In the genomic region with DNA sequence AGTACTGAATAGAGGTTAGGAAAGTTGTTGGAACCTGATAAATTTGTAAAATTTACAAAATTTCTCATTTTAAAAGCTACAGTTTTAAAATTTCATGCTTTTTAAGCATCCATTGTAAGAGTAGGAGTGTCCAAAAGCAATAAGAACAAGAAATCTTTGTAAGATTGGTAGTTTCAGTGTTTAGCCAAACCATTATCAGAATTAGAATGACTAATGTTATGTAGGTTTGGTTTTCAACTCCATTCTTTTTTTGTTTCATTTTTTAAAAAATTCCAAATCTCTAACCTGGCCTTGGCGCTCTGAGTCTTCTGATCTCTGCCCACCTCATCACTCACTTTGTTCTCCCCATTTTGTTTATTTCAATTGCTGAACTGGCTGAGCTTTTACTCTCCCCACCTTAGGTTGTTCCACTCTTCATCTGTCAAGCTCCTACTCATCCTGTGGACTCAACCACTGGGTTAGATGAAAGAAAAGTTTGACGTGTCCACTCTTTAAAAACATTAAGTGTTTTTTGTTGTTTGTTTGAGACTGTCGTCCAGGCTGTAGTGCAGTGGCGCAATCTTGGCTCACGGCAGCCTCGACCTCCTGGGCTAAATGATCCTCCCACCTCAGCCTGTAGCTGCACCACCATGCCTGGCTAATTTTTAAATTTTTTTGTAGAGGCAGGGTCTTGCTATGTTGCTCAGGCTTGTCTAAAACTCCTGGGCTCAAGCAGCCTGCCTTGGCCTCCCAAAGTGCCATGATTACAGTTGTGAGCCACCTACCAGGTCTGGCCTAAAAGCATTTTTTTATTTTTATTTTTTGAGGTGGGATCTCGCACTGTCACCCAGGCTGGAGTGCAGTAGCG, we compare ENCODE assay signal across 13 cellular contexts. TPM values are rescaled to one million over a fixed set of nuclear protein-coding genes. Genes with fewer than 3 reads are reported as not detected.
A peak's percentile ranks its signal among the peaks of the same experiment; 100 is the strongest.
DNase-seq lines count a peak whose midpoint lies in the region; ATAC-seq and TF ChIP-seq lines count a peak whose summit lies in the region.
"Had no signal": no experiment of that assay in that cellular context is flagged by ENCODE, and none has a peak within 500 bp of the region (broad histone marks: within the 10 kb centered on the region; RNA-seq: fewer than 3 reads in every experiment).

No MANE protein-coding gene starts in this region.

- ATAC-seq in stimulated activated memory B cell treated with anti-CD40 and anti-IgM and Interleukin-4, amounts not matched to agents 10 μg/mL and 1 μg/mL and 100 μg/mL, for 72 hours, result no peak
- ATAC-seq in HG03469 (IDR thresholded peaks at IDR 0.05; ENCODE audit: unreplicated experiment), result no peak

- 72 to 78% methylated on average over 8 of the region's 8 CpGs for WGBS in lower leg skin, 2 donors

- peaks cover 4% of the 10 kb centered on the region for H3K9me3 Mint-ChIP-seq in activated CD4-positive, alpha-beta T cell treated with anti-CD3 and anti-CD28 coated beads, Interleukin-2, amount 10 ng/mL, durations not matched to agents 24 days and 14 days
- no peaks in the 10 kb centered on the region for H3K9me3 Mint-ChIP-seq in activated naive CD8-positive, alpha-beta T cell (ENCODE audit: low read depth)
- H3K9me3 Mint-ChIP-seq in stimulated activated memory B cell treated with anti-CD40 and anti-IgM and Interleukin-4, amounts not matched to agents 10 μg/mL and 1 μg/mL and 100 μg/mL, for 72 hours, result no peaks in the 10 kb centered on the region

- H3K36me3 Mint-ChIP-seq in activated CD4-positive, alpha-beta T cell treated with anti-CD3 and anti-CD28 coated beads, Interleukin-2, amount 10 ng/mL, durations not matched to agents 24 days and 14 days (ENCODE audit: low read depth), result peaks cover 32% of the 10 kb centered on the region
- H3K36me3 Mint-ChIP-seq in activated naive CD8-positive, alpha-beta T cell, result peaks cover 4% of the 10 kb centered on the region
- peaks cover 28% of the 10 kb centered on the region for H3K36me3 Mint-ChIP-seq in stimulated activated memory B cell treated with anti-CD40 and anti-IgM and Interleukin-4, amounts not matched to agents 10 μg/mL and 1 μg/mL and 100 μg/mL, for 72 hours

- TF ChIP-seq CTCF in lower leg skin (IDR thresholded peaks at IDR 0.05), result no peak

- intact Hi-C loops in activated CD4-positive, alpha-beta T cell treated with anti-CD3 and anti-CD28 coated beads, Interleukin-2, amount 10 ng/mL, durations not matched to agents 24 days and 14 days (cut with micrococcal nuclease), result loop anchor here (2.0 kb wide), 1 partner anchor 14 kb away; the partner anchor contains the start of gene EP300
- intact Hi-C loops in lower leg skin (cut with DNase I; ENCODE audit: low total_unique reads), result no loop called here

- H3K4me3 ChIP-seq in lower leg skin (ENCODE audit: low read depth, poor library complexity, severe bottlenecking), result no peak overlapping the region

- DNase-seq in activated CD4-positive, alpha-beta T cell treated with anti-CD3 and anti-CD28 coated beads, Interleukin-2, amount 10 ng/mL, durations not matched to agents 24 days and 14 days, result no peak
- DNase-seq in activated CD4-positive, alpha-beta T cell treated with anti-CD3 and anti-CD28 coated beads for 48 hours, result no peak
- peak; percentile 62 for DNase-seq in iris pigment epithelial cell (ENCODE audit: low read depth)
- no peak for DNase-seq in lower leg skin (ENCODE audit: low spot score in 2 of 2)
- DNase-seq in foreskin melanocyte, result no peak
- DNase-seq: activated CD4-positive, alpha-beta T cell treated with anti-CD3 and anti-CD28 coated beads, Interleukin-2, amount 50 U/mL, for 4 hours; GF-D8; HCEC 1CT; head of caudate nucleus; NCI-H1694 had no signal

- TF ChIP-seq POLR2A in lower leg skin (IDR thresholded peaks at IDR 0.05), result no peak

- H3K27ac Mint-ChIP-seq in activated CD4-positive, alpha-beta T cell treated with anti-CD3 and anti-CD28 coated beads, Interleukin-2, amount 10 ng/mL, durations not matched to agents 24 days and 14 days, result peak overlapping the region; percentile 66
- peak overlapping the region; percentile 87 for H3K27ac Mint-ChIP-seq in activated naive CD8-positive, alpha-beta T cell
- peak overlapping the region; percentile 45 for H3K27ac Mint-ChIP-seq in stimulated activated memory B cell treated with anti-CD40 and anti-IgM and Interleukin-4, amounts not matched to agents 10 μg/mL and 1 μg/mL and 100 μg/mL, for 72 hours

- H3K27me3 Mint-ChIP-seq in activated CD4-positive, alpha-beta T cell treated with anti-CD3 and anti-CD28 coated beads, Interleukin-2, amount 10 ng/mL, durations not matched to agents 24 days and 14 days, result no peaks in the 10 kb centered on the region
- no peaks in the 10 kb centered on the region for H3K27me3 Mint-ChIP-seq in activated naive CD8-positive, alpha-beta T cell
- H3K27me3 Mint-ChIP-seq in stimulated activated memory B cell treated with anti-CD40 and anti-IgM and Interleukin-4, amounts not matched to agents 10 μg/mL and 1 μg/mL and 100 μg/mL, for 72 hours, result no peaks in the 10 kb centered on the region

- peaks cover 22% of the 10 kb centered on the region for H3K4me1 Mint-ChIP-seq in activated CD4-positive, alpha-beta T cell treated with anti-CD3 and anti-CD28 coated beads, Interleukin-2, amount 10 ng/mL, durations not matched to agents 24 days and 14 days
- peaks cover 63% of the 10 kb centered on the region for H3K4me1 Mint-ChIP-seq in activated naive CD8-positive, alpha-beta T cell (ENCODE audit: low read depth)
- H3K4me1 Mint-ChIP-seq in stimulated activated memory B cell treated with anti-CD40 and anti-IgM and Interleukin-4, amounts not matched to agents 10 μg/mL and 1 μg/mL and 100 μg/mL, for 72 hours, result peaks cover 68% of the 10 kb centered on the region

- no peak overlapping the region for H3K4me3 Mint-ChIP-seq in activated CD4-positive, alpha-beta T cell treated with anti-CD3 and anti-CD28 coated beads, Interleukin-2, amount 10 ng/mL, durations not matched to agents 24 days and 14 days
- peak overlapping the region; percentile 47 for H3K4me3 Mint-ChIP-seq in activated naive CD8-positive, alpha-beta T cell
- no peak overlapping the region for H3K4me3 Mint-ChIP-seq in stimulated activated memory B cell treated with anti-CD40 and anti-IgM and Interleukin-4, amounts not matched to agents 10 μg/mL and 1 μg/mL and 100 μg/mL, for 72 hours

RNA-seq across cellular contexts. Expression of gene EP300, which starts 14.0 kb away (rescaled TPM):
- total RNA-seq in activated CD4-positive, alpha-beta T cell treated with anti-CD3 and anti-CD28 coated beads, Interleukin-2, amount 10 ng/mL, durations not matched to agents 24 days and 14 days, result 61.1 and 68.0 TPM in 2 replicates
- 10 to 100 TPM; 72.4 to 86.9 (median 74.9) TPM for total RNA-seq in lower leg skin
